ENCODE assay signal across 8 cellular contexts in the genomic region with DNA sequence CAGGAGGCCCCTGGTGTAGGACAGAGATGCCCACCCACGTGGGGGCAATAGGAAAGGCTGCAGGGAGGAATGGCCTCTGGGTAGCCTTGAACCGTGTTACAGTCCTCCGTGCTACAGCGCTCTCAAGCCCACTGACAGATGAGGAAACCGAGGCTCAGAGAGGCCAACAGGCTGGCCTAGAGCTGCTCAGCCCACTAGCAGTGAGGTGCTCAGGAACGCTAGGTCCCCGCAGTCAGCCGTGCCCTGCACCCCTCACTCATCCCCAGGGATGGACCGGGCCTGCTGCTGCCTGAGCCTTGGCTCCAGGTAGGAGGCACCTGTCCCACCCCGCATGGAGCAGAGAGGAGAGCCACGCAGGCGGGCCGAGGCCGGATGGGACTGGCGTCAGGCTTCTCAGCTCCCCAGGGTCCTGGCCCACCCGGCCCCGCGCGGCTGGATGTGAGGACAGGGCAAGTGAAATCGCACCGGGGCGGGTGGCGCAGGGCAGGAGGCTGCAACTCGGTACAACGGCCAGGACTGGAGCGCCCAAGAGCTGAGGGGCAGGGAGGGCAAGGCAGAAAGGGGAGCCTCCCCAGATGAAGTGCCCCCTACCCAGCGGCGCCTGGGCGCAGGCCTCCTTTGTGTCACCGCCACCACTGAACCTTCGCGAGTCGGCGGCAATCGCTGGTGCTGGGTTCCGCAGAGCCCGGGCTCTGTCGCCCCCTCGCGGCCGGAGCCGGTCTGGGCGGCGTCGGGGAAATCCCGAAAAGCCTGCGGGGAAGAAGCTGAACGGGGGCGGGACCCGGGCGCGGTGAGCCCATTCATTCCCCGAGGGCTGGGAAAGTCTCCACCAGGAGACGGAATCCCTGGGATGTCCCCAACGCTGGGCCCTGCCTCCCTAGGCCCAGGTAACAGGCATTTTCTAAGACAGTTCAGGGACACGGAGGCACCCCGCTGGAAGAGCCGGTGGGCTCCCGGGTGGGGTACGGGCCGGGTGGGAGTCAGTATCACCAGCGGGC. TPM values are rescaled to one million over a fixed set of nuclear protein-coding genes. Genes with fewer than 3 reads are reported as not detected.
DNase-seq lines count a peak whose midpoint lies in the region; ATAC-seq and TF ChIP-seq lines count a peak whose summit lies in the region.

No MANE protein-coding gene starts in this region.

- H3K4me3 ChIP-seq in H7 (ENCODE audit: insufficient read depth, low read depth, low read length) = no peak overlapping the region
- H3K4me3 ChIP-seq in left lung = no peak overlapping the region

- intact Hi-C loops in left lung (cut with DNase I) = loop anchor here in 1 of 2 donors (10.0 kb wide), 1 partner anchor 305 kb away; no protein-coding TSS in a partner anchor

- DNase-seq in C1 segment of cervical spinal cord (lab: John Stamatoyannopoulos, UW) (peak in 13 of 14 donors; percentile 30 to 85 (median 64)), H7 (peak; percentile 99), NCI-H226 (peak; percentile 12), left lung (peak; percentile 81 to 98)
- DNase-seq in activated CD4-positive, CD25-positive, alpha-beta regulatory T cell treated with anti-CD3 and anti-CD28 coated beads, Interleukin-2, amount 50 U/mL, for 72 hours = peak; percentile 95
- peak; percentile 78 for DNase-seq in central memory CD4-positive, alpha-beta T cell
- DNase-seq in stimulated activated CD4-positive, alpha-beta T cell treated with anti-CD3 and anti-CD28 coated beads, Interleukin-4, amount 100 ng/mL, for 48 hours (ENCODE audit: low read depth in 2 of 2) = peak; percentile 81 to 89

- H3K36me3 ChIP-seq in H7 (replicated peaks; ENCODE audit: control insufficient read depth, insufficient read depth, low read length) (no peaks in the 10 kb centered on the region), left lung (no peaks in the 10 kb centered on the region)

- H3K9me3 ChIP-seq in left lung = no peaks in the 10 kb centered on the region

- TF ChIP-seq CTCF in left lung (IDR thresholded peaks at IDR 0.05) = peak; percentile 97 to 98

- ATAC-seq in left lung (peak; percentile 95), HG02870 (IDR thresholded peaks at IDR 0.05; ENCODE audit: unreplicated experiment) (no peak)

- peaks cover 11 to 20% of the 10 kb centered on the region in 2 donors for H3K4me1 ChIP-seq in left lung

- H3K27me3 ChIP-seq in H7 (ENCODE audit: control insufficient read depth, insufficient read depth, low read length) (0 out of 2 replicates have a peak, but pooled peaks cover 2% of the 10 kb centered on the region), left lung (peaks cover 0 to 7% of the 10 kb centered on the region in 2 donors)

- no peak overlapping the region for H3K27ac ChIP-seq in left lung

RNA-seq across cellular contexts. Expression of a gene that starts 8.4 kb away (rescaled TPM):
- total RNA-seq in H7 (2014; rRNA removed; shearing (Covaris generic)) = 10.7 and 17.4 TPM in 2 replicates
- total RNA-seq in left lung = 10 to 100 TPM in 1 of 2 donors, 1 to 10 TPM in 1; 9.9 to 15.4 TPM

RNA-seq across cellular contexts. Expression of a gene that starts 10.5 kb away (rescaled TPM):
- 5.0 and 9.3 TPM in 2 replicates for total RNA-seq in H7 (2014; rRNA removed; shearing (Covaris generic))
- 1 to 10 TPM; 6.7 to 9.4 TPM for total RNA-seq in left lung

RNA-seq across cellular contexts. Expression of a gene that starts 44.9 kb away (rescaled TPM):
- total RNA-seq in H7 (2014; rRNA removed; shearing (Covaris generic)) = 952 and 1,162 TPM in 2 replicates
- 100 to 1,000 TPM; 361 to 467 TPM for total RNA-seq in left lung

Comparison
In these comparisons a context has a peak if more than half of its experiments do, and no peak if none do; other contexts are left out.
1. DNase-seq: peak in every context shown above with its lines; median percentile 99 in H7; 95 in activated CD4-positive, CD25-positive, alpha-beta regulatory T cell treated with anti-CD3 and anti-CD28 coated beads, Interleukin-2, amount 50 U/mL, for 72 hours; 90 in left lung; 85 in stimulated activated CD4-positive, alpha-beta T cell treated with anti-CD3 and anti-CD28 coated beads, Interleukin-4, amount 100 ng/mL, for 48 hours; 78 in central memory CD4-positive, alpha-beta T cell; 64 in C1 segment of cervical spinal cord; 12 in NCI-H226.